Comparison of ENCODE assay signal across 1 cellular context in the genomic region with DNA sequence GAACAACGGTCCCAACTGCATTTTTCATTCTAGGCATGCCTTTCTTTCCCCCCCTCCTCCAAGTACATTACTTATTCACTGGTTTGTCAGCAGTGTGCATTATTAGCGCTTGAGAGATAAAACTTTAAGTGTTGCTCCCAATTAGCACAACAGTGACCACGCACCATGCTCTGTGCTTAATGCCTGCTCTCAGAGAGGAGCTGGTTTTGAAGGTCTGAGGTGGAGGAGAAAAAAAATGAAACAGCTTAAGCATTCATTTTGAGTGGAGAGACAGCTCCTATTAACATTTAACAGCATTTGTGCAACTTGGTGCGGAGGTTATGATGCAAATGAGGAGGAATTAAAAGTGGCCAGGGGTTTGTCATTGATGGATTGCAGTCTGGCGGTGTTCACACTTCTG.
TF ChIP-seq lines count a peak whose summit lies in the region.

No MANE protein-coding gene starts in this region.

TF ChIP-seq in SK-N-SH treated with all-trans-retinoic acid at 6 μM for 48 hours, 23 proteins besides CTCF, POLR2A, EP300 and RAD21 (continued from another document):
- TF ChIP-seq, protein P1, sequence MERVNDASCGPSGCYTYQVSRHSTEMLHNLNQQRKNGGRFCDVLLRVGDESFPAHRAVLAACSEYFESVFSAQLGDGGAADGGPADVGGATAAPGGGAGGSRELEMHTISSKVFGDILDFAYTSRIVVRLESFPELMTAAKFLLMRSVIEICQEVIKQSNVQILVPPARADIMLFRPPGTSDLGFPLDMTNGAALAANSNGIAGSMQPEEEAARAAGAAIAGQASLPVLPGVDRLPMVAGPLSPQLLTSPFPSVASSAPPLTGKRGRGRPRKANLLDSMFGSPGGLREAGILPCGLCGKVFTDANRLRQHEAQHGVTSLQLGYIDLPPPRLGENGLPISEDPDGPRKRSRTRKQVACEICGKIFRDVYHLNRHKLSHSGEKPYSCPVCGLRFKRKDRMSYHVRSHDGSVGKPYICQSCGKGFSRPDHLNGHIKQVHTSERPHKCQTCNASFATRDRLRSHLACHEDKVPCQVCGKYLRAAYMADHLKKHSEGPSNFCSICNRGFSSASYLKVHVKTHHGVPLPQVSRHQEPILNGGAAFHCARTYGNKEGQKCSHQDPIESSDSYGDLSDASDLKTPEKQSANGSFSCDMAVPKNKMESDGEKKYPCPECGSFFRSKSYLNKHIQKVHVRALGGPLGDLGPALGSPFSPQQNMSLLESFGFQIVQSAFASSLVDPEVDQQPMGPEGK (CRISPR knock-in tag; IDR thresholded peaks at IDR 0.05; ENCODE audit: borderline replicate concordance) = no peak
- TF ChIP-seq PPARA (CRISPR knock-in tag; IDR thresholded peaks at IDR 0.05; ENCODE audit: borderline replicate concordance) = no peak
TF ChIP-seq in SK-N-SH treated with all-trans-retinoic acid at 6 μM for 48 hours: peak in this region for 0.
